Comparison of ENCODE assay signal across 20 cellular contexts in the genomic region with DNA sequence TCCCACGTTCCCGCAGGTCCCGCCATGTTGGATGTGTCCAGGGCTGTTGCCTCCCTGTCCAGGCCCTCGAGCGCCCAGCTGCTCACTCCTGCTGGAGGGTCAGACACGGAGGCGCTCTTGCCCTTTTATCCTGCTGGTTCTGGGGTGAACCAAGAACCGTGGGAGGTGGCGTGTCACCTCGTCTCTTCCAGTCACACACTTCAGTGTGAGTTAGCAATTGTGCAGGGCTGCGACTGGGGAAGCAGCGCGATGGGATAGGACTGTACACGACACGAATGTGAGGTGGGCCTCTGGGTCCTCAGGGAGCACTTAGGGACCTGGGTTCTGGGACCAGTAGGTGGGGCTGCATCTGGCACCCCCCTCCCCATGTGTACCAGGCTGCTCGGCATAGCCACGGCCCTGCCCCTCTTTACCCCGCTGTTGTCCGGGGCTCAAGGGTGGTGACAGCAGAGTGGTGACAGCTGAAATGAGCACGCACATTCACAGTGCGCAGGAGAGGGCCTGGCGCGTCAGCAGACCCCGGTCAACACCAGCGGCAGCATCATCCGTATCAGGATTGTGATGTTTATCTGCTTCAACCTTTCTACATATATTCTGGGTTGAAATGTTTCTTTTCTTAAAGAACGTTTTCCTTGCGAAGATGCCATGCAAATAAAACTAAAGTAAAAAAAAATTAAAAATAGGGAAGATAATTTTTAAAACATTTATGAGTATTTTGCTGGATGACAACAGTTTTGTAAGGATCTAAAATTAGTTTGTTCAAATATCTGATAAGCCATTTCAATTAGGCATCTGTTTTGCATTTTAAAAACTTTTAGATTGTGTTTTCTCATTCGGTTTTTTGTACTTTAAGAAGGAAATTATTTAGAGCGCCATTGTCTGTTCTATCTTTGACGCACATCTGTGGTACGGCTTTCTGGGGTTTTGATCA.
"Had no signal": no experiment of that assay in that cellular context is flagged by ENCODE, and none has a peak within 500 bp of the region (broad histone marks: within the 10 kb centered on the region; RNA-seq: fewer than 3 reads in every experiment).

No MANE protein-coding gene starts in this region.

- DNase-seq: activated CD4-positive, alpha-beta T cell treated with anti-CD3 and anti-CD28 coated beads, Interleukin-2, amount 10 ng/mL, durations not matched to agents 24 days and 14 days; activated CD8-positive, alpha-beta T cell treated with anti-CD3 and anti-CD28 coated beads, Interleukin-2, amount 10 ng/mL, durations not matched to agents 7 days and 5 days; activated naive CD4-positive, alpha-beta T cell treated with anti-CD3 and anti-CD28 coated beads for 36 hours; activated T-cell treated with anti-CD3 and anti-CD28 coated beads, Interleukin-2, amount 50 U/mL, for 4 hours; aorta; brain microvascular endothelial cell; colonic mucosa; hippocampal formation; islet precursor cell; mammary epithelial cell; naive B cell; stimulated activated CD4-positive, alpha-beta T cell treated with anti-CD3 and anti-CD28 coated beads, Interleukin-12 subunit alpha, Interleukin-12 subunit beta, amount 100 ng/mL, for 4 hours; stimulated activated CD4-positive, alpha-beta T cell treated with anti-CD3 and anti-CD28 coated beads, Interleukin-1b, Interleukin-23, amount 100 ng/mL, for 48 hours; stimulated activated naive CD4-positive, alpha-beta T cell treated with Interleukin-2 at 50 U/mL for 16 hours; T-helper 1 cell; T-helper 9 cell had no signal

- H3K36me3 ChIP-seq: colonic mucosa, pancreas, thyroid gland had no signal

- FAIRE-seq: pancreas had no signal

- H3K4me3 ChIP-seq: colonic mucosa, esophagus muscularis mucosa, pancreas, thyroid gland had no signal

- H3K9me3 ChIP-seq: colonic mucosa, esophagus muscularis mucosa, pancreas, thyroid gland had no signal

- H3K27me3 ChIP-seq: brain microvascular endothelial cell, colonic mucosa, esophagus muscularis mucosa, pancreas, thyroid gland had no signal

- ATAC-seq: activated CD8-positive, alpha-beta T cell treated with anti-CD3 and anti-CD28 coated beads, Interleukin-2, amount 10 ng/mL, durations not matched to agents 7 days and 5 days; activated T-cell treated with anti-CD3 and anti-CD28 coated beads, Interleukin-2, amount 50 U/mL, for 4 hours; left lobe of liver; pancreas had no signal

- H3K27ac ChIP-seq: brain microvascular endothelial cell, colonic mucosa had no signal

- H3K4me1 ChIP-seq: colonic mucosa had no signal
